1 cellular context compared by ENCODE assay signal in the genomic region with DNA sequence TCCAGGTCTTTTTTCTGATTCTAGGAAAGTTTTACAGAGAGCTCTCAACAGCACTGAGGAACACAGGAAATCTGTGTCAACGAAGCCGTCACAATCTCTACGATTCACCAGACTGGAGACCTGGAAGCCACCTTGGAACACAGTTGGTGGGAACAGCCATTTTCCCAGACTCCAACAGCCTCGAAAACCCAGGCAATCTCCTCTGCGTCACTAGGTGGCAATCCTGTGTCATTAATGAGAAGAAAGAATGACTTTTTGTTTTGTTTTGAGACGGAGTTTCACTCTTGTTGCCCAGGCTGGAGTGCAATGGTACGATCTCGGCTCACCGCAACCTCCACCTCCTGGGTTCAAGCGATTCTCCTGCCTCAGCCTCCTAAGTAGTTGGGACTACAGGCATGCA.
A peak's percentile ranks its signal among the peaks of the same experiment; 100 is the strongest.
TF ChIP-seq lines count a peak whose summit lies in the region.

No MANE protein-coding gene starts in this region.

TF ChIP-seq in HepG2, 621 proteins besides CTCF, POLR2A, EP300 and RAD21:
- TF ChIP-seq STAG1 (CRISPR knock-in tag; IDR thresholded peaks at IDR 0.05), result peak; percentile 64
